9 cellular contexts compared by ENCODE assay signal in genomic region chr2:42711896-42712295, GRCh38. TPM values are rescaled to one million over a fixed set of nuclear protein-coding genes. Genes with fewer than 3 reads are reported as not detected.
"Had no signal": no experiment of that assay in that cellular context is flagged by ENCODE, and none has a peak within 500 bp of the region (broad histone marks: within the 10 kb centered on the region; RNA-seq: fewer than 3 reads in every experiment).

No MANE protein-coding gene starts in this region.

- H3K9ac ChIP-seq: GM23248 had no signal

- FAIRE-seq: HepG2 had no signal

- ATAC-seq: HepG2 had no signal

- H3K27me3 Mint-ChIP-seq: IgD-negative memory B cell had no signal

- DNase-seq: GM23248, H7, HCEC 1CT, KG1 had no signal

- H3K9me3 Mint-ChIP-seq: IgD-negative memory B cell had no signal

- H3K4me3 ChIP-seq: GM23248 had no signal

- H3K27ac ChIP-seq: GM23248, HL-60 had no signal

- H3K4me1 Mint-ChIP-seq: IgD-negative memory B cell had no signal

- H3K4me3 Mint-ChIP-seq: IgD-negative memory B cell had no signal

- H2AFZ ChIP-seq: GM23248 had no signal

RNA-seq across cellular contexts. Expression of gene OXER1, which starts 52.0 kb away (rescaled TPM):
- total RNA-seq: GM23248, H4, HT1080 had no signal
- polyA plus RNA-seq: GM23248 had no signal
